21 cellular contexts compared by ENCODE assay signal in the genomic region with DNA sequence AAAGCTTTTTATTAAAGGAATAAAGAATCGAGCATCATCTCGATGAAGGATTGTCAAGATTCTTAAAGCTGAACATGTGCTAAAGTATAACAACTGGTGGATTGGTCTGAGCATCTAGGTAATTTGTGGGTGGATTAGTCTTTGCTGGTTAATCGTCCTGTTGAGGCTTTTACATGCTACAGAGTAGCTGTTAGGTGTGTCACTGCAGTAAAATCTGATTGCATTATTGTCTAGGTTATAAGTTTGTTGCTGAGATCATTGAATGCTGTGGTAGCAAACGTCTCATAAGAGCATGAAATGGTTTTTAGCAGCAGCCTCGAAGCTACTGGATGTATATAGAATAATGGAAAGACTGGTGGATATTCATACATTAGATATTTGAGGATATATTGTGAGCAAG. TPM values are rescaled to one million over a fixed set of nuclear protein-coding genes. Genes with fewer than 3 reads are reported as not detected.
A peak's percentile ranks its signal among the peaks of the same experiment; 100 is the strongest.
DNase-seq lines count a peak whose midpoint lies in the region; ATAC-seq, FAIRE-seq and TF ChIP-seq lines count a peak whose summit lies in the region.
"Had no signal": no experiment of that assay in that cellular context is flagged by ENCODE, and none has a peak within 500 bp of the region (broad histone marks: within the 10 kb centered on the region; RNA-seq: fewer than 3 reads in every experiment).

No MANE protein-coding gene starts in this region.

- H3K27ac ChIP-seq in endodermal cell (ENCODE audit: low read depth, low read length): no peak overlapping the region
- H3K27ac ChIP-seq in small intestine (ENCODE audit: low read depth in 1 of 2, low read length in 1 of 2): no peak overlapping the region
- H3K27ac ChIP-seq: PC-9 had no signal

- H3K4me1 Mint-ChIP-seq in activated T-cell treated with anti-CD3 and anti-CD28 coated beads, Interleukin-2, amount 50 U/mL, for 72 hours (ENCODE audit: low read depth): peaks cover 73% of the 10 kb centered on the region
- peaks cover 47% of the 10 kb centered on the region for H3K4me1 Mint-ChIP-seq in endodermal cell
- peaks cover 68% of the 10 kb centered on the region for H3K4me1 Mint-ChIP-seq in HFFc6 (ENCODE audit: low read depth)
- peaks cover 45% of the 10 kb centered on the region for H3K4me1 Mint-ChIP-seq in nephron progenitor cell

- no peak for FAIRE-seq in small intestine (lab: Jason Lieb, UNC)
- FAIRE-seq: GM12878, GM18507 had no signal

- DNase-seq in activated T-cell treated with anti-CD3 and anti-CD28 coated beads, Interleukin-2, amount 50 U/mL, for 72 hours: no peak
- no peak for DNase-seq in activated T-cell treated with anti-CD3 and anti-CD28 coated beads for 4 hours
- DNase-seq in NCI-H69 (lab: John Stamatoyannopoulos, UW): peak; percentile 37
- DNase-seq in endodermal cell: no peak
- peak; percentile 9 for DNase-seq in small intestine
- DNase-seq in HFFc6: no peak
- DNase-seq in nephron progenitor cell: no peak
- DNase-seq: C1 segment of cervical spinal cord, DMS79, HCEC 1CT, NCI-H1436 treated with DMSO at 0.1 percent for 48 hours, NCI-H2081, NCI-H524 treated with DMSO at 0.1 percent for 48 hours, PC-9 had no signal

- peaks cover 17% of the 10 kb centered on the region for H3K4me1 ChIP-seq in endodermal cell (ENCODE audit: control insufficient read depth, insufficient read depth, low read length)
- H3K4me1 ChIP-seq in small intestine (ENCODE audit: control insufficient read depth in 2 of 2, insufficient read depth in 1 of 2, low read depth in 1 of 2, low read length in 1 of 2): peaks cover 4 to 9% of the 10 kb centered on the region in 2 donors

- no peak for TF ChIP-seq CTCF in endodermal cell (conservative IDR thresholded peaks at IDR 0.05)
- no peak for TF ChIP-seq CTCF in HFFc6 (IDR thresholded peaks at IDR 0.05)
- TF ChIP-seq CTCF in nephron progenitor cell (IDR thresholded peaks at IDR 0.05): no peak

- peak overlapping the region in 1 of 2 donors; percentile 45 for H3K4me3 Mint-ChIP-seq in activated T-cell treated with anti-CD3 and anti-CD28 coated beads, Interleukin-2, amount 50 U/mL, for 72 hours
- no peak overlapping the region for H3K4me3 Mint-ChIP-seq in endodermal cell
- H3K4me3 Mint-ChIP-seq in HFFc6: no peak overlapping the region
- no peak overlapping the region for H3K4me3 Mint-ChIP-seq in nephron progenitor cell
- H3K4me3 Mint-ChIP-seq: IgD-negative memory B cell had no signal

- H3K36me3 ChIP-seq in endodermal cell (ENCODE audit: control insufficient read depth, insufficient read depth, low read length): peaks cover 30% of the 10 kb centered on the region
- peaks cover 0 to 3% of the 10 kb centered on the region in 2 donors for H3K36me3 ChIP-seq in small intestine (ENCODE audit: control insufficient read depth in 2 of 2, insufficient read depth in 2 of 2, low read length in 2 of 2)

- no peaks in the 10 kb centered on the region for H3K9me3 Mint-ChIP-seq in activated T-cell treated with anti-CD3 and anti-CD28 coated beads, Interleukin-2, amount 50 U/mL, for 72 hours
- H3K9me3 Mint-ChIP-seq in endodermal cell (no peaks in the 10 kb centered on the region), HFFc6 (no peaks in the 10 kb centered on the region), nephron progenitor cell (no peaks in the 10 kb centered on the region)
- H3K9me3 Mint-ChIP-seq: IgD-negative memory B cell had no signal

- H3K36me3 Mint-ChIP-seq in activated T-cell treated with anti-CD3 and anti-CD28 coated beads, Interleukin-2, amount 50 U/mL, for 72 hours (ENCODE audit: insufficient read depth in 2 of 2): peaks cover 8 to 9% of the 10 kb centered on the region in 2 donors
- H3K36me3 Mint-ChIP-seq in endodermal cell (ENCODE audit: low read depth): peaks cover 20% of the 10 kb centered on the region
- H3K36me3 Mint-ChIP-seq in HFFc6 (ENCODE audit: low read depth): peaks cover 11% of the 10 kb centered on the region
- peaks cover 18% of the 10 kb centered on the region for H3K36me3 Mint-ChIP-seq in nephron progenitor cell (ENCODE audit: low read depth)
- H3K36me3 Mint-ChIP-seq: IgD-negative memory B cell had no signal

- H3K9me3 ChIP-seq in endodermal cell (ENCODE audit: control insufficient read depth, low read length) (no peaks in the 10 kb centered on the region), small intestine (ENCODE audit: control insufficient read depth, low read depth) (no peaks in the 10 kb centered on the region)

- ATAC-seq in activated T-cell treated with anti-CD3 and anti-CD28 coated beads, Interleukin-2, amount 50 U/mL, for 72 hours (replicated peaks in 1 of 2): no peak
- no peak for ATAC-seq in HG03108 (IDR thresholded peaks at IDR 0.05; ENCODE audit: unreplicated experiment)
- ATAC-seq: GM12878 had no signal

- H3K27me3 ChIP-seq in endodermal cell (ENCODE audit: control insufficient read depth, insufficient read depth, low read length, poor library complexity, severe bottlenecking) (no peaks in the 10 kb centered on the region), small intestine (ENCODE audit: control insufficient read depth in 2 of 2, insufficient read depth in 2 of 2, low read length in 2 of 2) (no peaks in the 10 kb centered on the region)

- no peaks in the 10 kb centered on the region for H3K27me3 Mint-ChIP-seq in activated T-cell treated with anti-CD3 and anti-CD28 coated beads, Interleukin-2, amount 50 U/mL, for 72 hours (ENCODE audit: low read depth)
- H3K27me3 Mint-ChIP-seq in endodermal cell (ENCODE audit: insufficient read depth): no peaks in the 10 kb centered on the region
- H3K27me3 Mint-ChIP-seq in HFFc6 (ENCODE audit: insufficient read depth): no peaks in the 10 kb centered on the region; the same call in 1 of the 2 replicates
- H3K27me3 Mint-ChIP-seq in nephron progenitor cell (ENCODE audit: low read depth, poor library complexity): no peaks in the 10 kb centered on the region
- H3K27me3 Mint-ChIP-seq: IgD-negative memory B cell had no signal

- H3K9ac ChIP-seq in endodermal cell (ENCODE audit: extremely low read depth, low read length, poor library complexity, severe bottlenecking): no peak overlapping the region

- 91 to 97% methylated on average over 4 to 5 of the region's 5 CpGs for WGBS in endodermal cell (ENCODE audit: insufficient coverage in 1 of 2, insufficient read length in 1 of 2), 2 experiments
- 39 to 68% (median 55%) methylated on average over 5 of the region's 5 CpGs for WGBS in small intestine, 3 donors

- H3K4me3 ChIP-seq in endodermal cell (ENCODE audit: low read length) (peak overlapping the region; percentile 67), small intestine (ENCODE audit: low read depth in 1 of 2, low read length in 2 of 2) (no peak overlapping the region)
- H3K4me3 ChIP-seq: GM12878, PC-9 had no signal

- peak overlapping the region; percentile 49 for H3K27ac Mint-ChIP-seq in activated T-cell treated with anti-CD3 and anti-CD28 coated beads, Interleukin-2, amount 50 U/mL, for 72 hours
- H3K27ac Mint-ChIP-seq in endodermal cell (peak overlapping the region; percentile 3), HFFc6 (no peak overlapping the region), nephron progenitor cell (no peak overlapping the region)
- H3K27ac Mint-ChIP-seq: IgD-negative memory B cell had no signal

RNA-seq across cellular contexts. Expression of a gene that starts 7.2 kb away (rescaled TPM):
- total RNA-seq in activated T-cell treated with anti-CD3 and anti-CD28 coated beads, Interleukin-2, amount 50 U/mL, for 72 hours: 10 to 100 TPM; 62.8 to 68.5 TPM
- total RNA-seq in endodermal cell: 10 to 100 TPM; 45.4 to 49.7 TPM
- 31.7 TPM for polyA plus RNA-seq in endodermal cell (2013, experiment 1 of 2)
- polyA plus RNA-seq in endodermal cell (2013, experiment 2 of 2): 30.6 TPM
- 10 to 100 TPM; 13.5 to 16.3 (median 14.0) TPM for polyA plus RNA-seq in small intestine
- 10 to 100 TPM; 28.1 to 31.7 (median 30.9) TPM for total RNA-seq in HFFc6 (2021; fragmentation: NEBNext Ultra II Directional; extraction: Animal tissue kit (Norgen Biotek cat#: 25700))

RNA-seq across cellular contexts. Expression of a gene that starts 55.6 kb away (rescaled TPM):
- total RNA-seq in activated T-cell treated with anti-CD3 and anti-CD28 coated beads, Interleukin-2, amount 50 U/mL, for 72 hours: not detected
- not detected for total RNA-seq in endodermal cell
- polyA plus RNA-seq in endodermal cell (2013, experiment 1 of 2): not detected
- polyA plus RNA-seq in endodermal cell (2013, experiment 2 of 2): not detected
- not detected for polyA plus RNA-seq in small intestine
- total RNA-seq in HFFc6 (2021; fragmentation: NEBNext Ultra II Directional; extraction: Animal tissue kit (Norgen Biotek cat#: 25700)): not detected
- total RNA-seq: A172, G401, GM12878, HT1080, PC-9 had no signal
- polyA plus RNA-seq: GM12878, IgD-negative memory B cell had no signal

Comparison
In these comparisons a context has a peak if more than half of its experiments do, and no peak if none do; other contexts are left out.
1. DNase-seq: peak in NCI-H69 (single experiment) and small intestine (single experiment); none in activated T-cell treated with anti-CD3 and anti-CD28 coated beads, Interleukin-2, amount 50 U/mL, for 72 hours (0 of 2), activated T-cell treated with anti-CD3 and anti-CD28 coated beads for 4 hours (single experiment), endodermal cell (single experiment), HFFc6 (single experiment) and nephron progenitor cell (single experiment).
2. H3K27ac Mint-ChIP-seq: peak in activated T-cell treated with anti-CD3 and anti-CD28 coated beads, Interleukin-2, amount 50 U/mL, for 72 hours (single experiment) and endodermal cell (single experiment); none in HFFc6 (single experiment) and nephron progenitor cell (single experiment).